3 cellular contexts compared by ENCODE assay signal in genomic region chr7:102869195-102869594, GRCh38.
A peak's percentile ranks its signal among the peaks of the same experiment; 100 is the strongest.
TF ChIP-seq lines count a peak whose summit lies in the region.

No MANE protein-coding gene starts in this region.

TF ChIP-seq in HepG2, 621 proteins besides CTCF, POLR2A, EP300 and RAD21 (continues in another document):
- TF ChIP-seq GATAD1 (CRISPR knock-in tag; IDR thresholded peaks at IDR 0.05) = no peak
- TF ChIP-seq ETV6 (CRISPR knock-in tag; conservative IDR thresholded peaks at IDR 0.05) = no peak
- TF ChIP-seq, protein P1, sequence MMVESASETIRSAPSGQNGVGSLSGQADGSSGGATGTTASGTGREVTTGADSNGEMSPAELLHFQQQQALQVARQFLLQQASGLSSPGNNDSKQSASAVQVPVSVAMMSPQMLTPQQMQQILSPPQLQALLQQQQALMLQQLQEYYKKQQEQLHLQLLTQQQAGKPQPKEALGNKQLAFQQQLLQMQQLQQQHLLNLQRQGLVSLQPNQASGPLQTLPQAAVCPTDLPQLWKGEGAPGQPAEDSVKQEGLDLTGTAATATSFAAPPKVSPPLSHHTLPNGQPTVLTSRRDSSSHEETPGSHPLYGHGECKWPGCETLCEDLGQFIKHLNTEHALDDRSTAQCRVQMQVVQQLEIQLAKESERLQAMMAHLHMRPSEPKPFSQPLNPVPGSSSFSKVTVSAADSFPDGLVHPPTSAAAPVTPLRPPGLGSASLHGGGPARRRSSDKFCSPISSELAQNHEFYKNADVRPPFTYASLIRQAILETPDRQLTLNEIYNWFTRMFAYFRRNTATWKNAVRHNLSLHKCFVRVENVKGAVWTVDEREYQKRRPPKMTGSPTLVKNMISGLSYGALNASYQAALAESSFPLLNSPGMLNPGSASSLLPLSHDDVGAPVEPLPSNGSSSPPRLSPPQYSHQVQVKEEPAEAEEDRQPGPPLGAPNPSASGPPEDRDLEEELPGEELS (CRISPR knock-in tag; IDR thresholded peaks at IDR 0.05) = 0 out of 2 replicates have a peak, but pooled peaks have one; percentile 32
- TF ChIP-seq, protein P2, sequence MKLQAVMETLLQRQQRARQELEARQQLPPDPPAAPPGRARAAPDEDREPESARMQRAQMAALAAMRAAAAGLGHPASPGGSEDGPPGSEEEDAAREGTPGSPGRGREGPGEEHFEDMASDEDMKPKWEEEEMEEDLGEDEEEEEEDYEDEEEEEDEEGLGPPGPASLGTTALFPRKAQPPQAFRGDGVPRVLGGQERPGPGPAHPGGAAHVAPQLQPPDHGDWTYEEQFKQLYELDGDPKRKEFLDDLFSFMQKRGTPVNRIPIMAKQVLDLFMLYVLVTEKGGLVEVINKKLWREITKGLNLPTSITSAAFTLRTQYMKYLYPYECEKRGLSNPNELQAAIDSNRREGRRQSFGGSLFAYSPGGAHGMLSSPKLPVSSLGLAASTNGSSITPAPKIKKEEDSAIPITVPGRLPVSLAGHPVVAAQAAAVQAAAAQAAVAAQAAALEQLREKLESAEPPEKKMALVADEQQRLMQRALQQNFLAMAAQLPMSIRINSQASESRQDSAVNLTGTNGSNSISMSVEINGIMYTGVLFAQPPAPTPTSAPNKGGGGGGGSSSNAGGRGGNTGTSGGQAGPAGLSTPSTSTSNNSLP (IDR thresholded peaks at IDR 0.05; ENCODE audit: low read depth, low read length) = 0 out of 2 replicates have a peak, but pooled peaks have one; percentile 29
- no peak for TF ChIP-seq PCBP2 (optimal IDR thresholded peaks at IDR 0.05; ENCODE audit: low read depth, low read length, poor library complexity, severe bottlenecking)
- no peak for TF ChIP-seq SRF (IDR thresholded peaks at IDR 0.05; ENCODE audit: low read depth, low read length)
- TF ChIP-seq, protein P3, sequence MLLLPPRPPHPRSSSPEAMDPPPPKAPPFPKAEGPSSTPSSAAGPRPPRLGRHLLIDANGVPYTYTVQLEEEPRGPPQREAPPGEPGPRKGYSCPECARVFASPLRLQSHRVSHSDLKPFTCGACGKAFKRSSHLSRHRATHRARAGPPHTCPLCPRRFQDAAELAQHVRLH (CRISPR knock-in tag; IDR thresholded peaks at IDR 0.05; ENCODE audit: borderline replicate concordance, low read depth) = no peak
- no peak for TF ChIP-seq GTF2F1 (IDR thresholded peaks at IDR 0.05; ENCODE audit: low read length)
- no peak for TF ChIP-seq ZSCAN5A (CRISPR knock-in tag; IDR thresholded peaks at IDR 0.05; ENCODE audit: borderline replicate concordance)
- TF ChIP-seq SOX5 (CRISPR knock-in tag; IDR thresholded peaks at IDR 0.05; ENCODE audit: borderline replicate concordance) = peak; percentile 38; the same call in 1 of the 2 replicates
- TF ChIP-seq MAFG (CRISPR knock-in tag; IDR thresholded peaks at IDR 0.05) = no peak
- TF ChIP-seq TEAD3 (CRISPR knock-in tag; optimal IDR thresholded peaks at IDR 0.05; ENCODE audit: borderline replicate concordance) = peak; percentile 29

TF ChIP-seq in HEK293, 187 proteins besides CTCF, POLR2A, EP300 and RAD21:
- peak; percentile 42; the same call in 1 of the 2 replicates for TF ChIP-seq BCL6B (tag by site-specific recombination; IDR thresholded peaks at IDR 0.05)
- TF ChIP-seq ZNF747 (tag by site-specific recombination; IDR thresholded peaks at IDR 0.05) = no peak
- TF ChIP-seq OSR2 (tag by site-specific recombination; IDR thresholded peaks at IDR 0.05) = no peak
- no peak for TF ChIP-seq ZNF26 (tag by site-specific recombination; IDR thresholded peaks at IDR 0.05)
- no peak for TF ChIP-seq ZNF777 (tag by site-specific recombination; IDR thresholded peaks at IDR 0.05; ENCODE audit: borderline replicate concordance)
- no peak for TF ChIP-seq ZNF184 (tag by site-specific recombination; IDR thresholded peaks at IDR 0.05)
- no peak for TF ChIP-seq ZNF585B (tag by site-specific recombination; IDR thresholded peaks at IDR 0.05)
- no peak for TF ChIP-seq ZBTB20 (tag by site-specific recombination; IDR thresholded peaks at IDR 0.05)
TF ChIP-seq in HEK293: peak in this region for 1.

TF ChIP-seq in K562, 482 proteins besides CTCF, POLR2A, EP300 and RAD21:
- TF ChIP-seq ATF2 (CRISPR knock-in tag; IDR thresholded peaks at IDR 0.05) (no peak), ZNF583 (CRISPR knock-in tag; IDR thresholded peaks at IDR 0.05) (no peak), HNRNPLL (IDR thresholded peaks at IDR 0.05; ENCODE audit: low read depth, low read length, poor library complexity, severe bottlenecking) (no peak), RAD51 (IDR thresholded peaks at IDR 0.05; ENCODE audit: borderline replicate concordance, low read depth) (no peak), CBX3 (IDR thresholded peaks at IDR 0.05; ENCODE audit: borderline replicate concordance in 1 of 2, low read length in 2 of 2) (no peak), PPARD (CRISPR knock-in tag; IDR thresholded peaks at IDR 0.05) (no peak), NFE2 (IDR thresholded peaks at IDR 0.05; ENCODE audit: low read depth) (no peak), ZSCAN32 (CRISPR knock-in tag; IDR thresholded peaks at IDR 0.05) (no peak), BMI1 (IDR thresholded peaks at IDR 0.05; ENCODE audit: low read length) (no peak), SMARCA5 (IDR thresholded peaks at IDR 0.05) (no peak), SLC30A9 (CRISPR knock-in tag; IDR thresholded peaks at IDR 0.05) (no peak), SRSF3 (IDR thresholded peaks at IDR 0.05; ENCODE audit: insufficient read depth, low read length) (no peak), ZSCAN29 (IDR thresholded peaks at IDR 0.05) (no peak), CBFA2T2 (conservative IDR thresholded peaks at IDR 0.05) (no peak), KAT7 (CRISPR knock-in tag; IDR thresholded peaks at IDR 0.05; ENCODE audit: borderline replicate concordance) (no peak), FIP1L1 (IDR thresholded peaks at IDR 0.05; ENCODE audit: low read depth, low read length, poor library complexity, severe bottlenecking) (no peak), USF1 (CRISPR knock-in tag; IDR thresholded peaks at IDR 0.05) (no peak), RBM34 (IDR thresholded peaks at IDR 0.05; ENCODE audit: borderline replicate concordance, insufficient read depth, low read length) (no peak)
- TF ChIP-seq, protein P4, sequence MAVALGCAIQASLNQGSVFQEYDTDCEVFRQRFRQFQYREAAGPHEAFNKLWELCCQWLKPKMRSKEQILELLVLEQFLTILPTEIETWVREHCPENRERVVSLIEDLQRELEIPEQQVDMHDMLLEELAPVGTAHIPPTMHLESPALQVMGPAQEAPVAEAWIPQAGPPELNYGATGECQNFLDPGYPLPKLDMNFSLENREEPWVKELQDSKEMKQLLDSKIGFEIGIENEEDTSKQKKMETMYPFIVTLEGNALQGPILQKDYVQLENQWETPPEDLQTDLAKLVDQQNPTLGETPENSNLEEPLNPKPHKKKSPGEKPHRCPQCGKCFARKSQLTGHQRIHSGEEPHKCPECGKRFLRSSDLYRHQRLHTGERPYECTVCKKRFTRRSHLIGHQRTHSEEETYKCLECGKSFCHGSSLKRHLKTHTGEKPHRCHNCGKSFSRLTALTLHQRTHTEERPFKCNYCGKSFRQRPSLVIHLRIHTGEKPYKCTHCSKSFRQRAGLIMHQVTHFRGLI (CRISPR knock-in tag; IDR thresholded peaks at IDR 0.05) = no peak
- TF ChIP-seq, protein P5, sequence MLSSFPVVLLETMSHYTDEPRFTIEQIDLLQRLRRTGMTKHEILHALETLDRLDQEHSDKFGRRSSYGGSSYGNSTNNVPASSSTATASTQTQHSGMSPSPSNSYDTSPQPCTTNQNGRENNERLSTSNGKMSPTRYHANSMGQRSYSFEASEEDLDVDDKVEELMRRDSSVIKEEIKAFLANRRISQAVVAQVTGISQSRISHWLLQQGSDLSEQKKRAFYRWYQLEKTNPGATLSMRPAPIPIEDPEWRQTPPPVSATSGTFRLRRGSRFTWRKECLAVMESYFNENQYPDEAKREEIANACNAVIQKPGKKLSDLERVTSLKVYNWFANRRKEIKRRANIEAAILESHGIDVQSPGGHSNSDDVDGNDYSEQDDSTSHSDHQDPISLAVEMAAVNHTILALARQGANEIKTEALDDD (IDR thresholded peaks at IDR 0.05) = no peak
